Comparison of ENCODE assay signal across 8 cellular contexts in genomic region chr5:177891547-177892356, GRCh38.
A peak's percentile ranks its signal among the peaks of the same experiment; 100 is the strongest.
DNase-seq lines count a peak whose midpoint lies in the region; ATAC-seq and TF ChIP-seq lines count a peak whose summit lies in the region.
"Not testable (repeated sequence)": the region's sequence is repeated elsewhere in the genome, so short reads cannot be mapped to it uniquely, and the experiment has no call there.

No MANE protein-coding gene starts in this region.

- intact Hi-C loops in activated T-helper 1 cell treated with anti-CD3 and anti-CD28 coated beads, Interleukin-12 subunit alpha, Interleukin-12 subunit beta, Interleukin-2, Interleukin-4 antibody, amounts not matched to agents 30 ng/mL and 10 ng/mL and 1 ng/mL, durations not matched to agents 14 hours and 24 hours and 36 hours (cut with micrococcal nuclease): not testable (repeated sequence)

- 20 to 25% methylated on average over 4 to 5 of the region's 11 CpGs for WGBS in lung, 2 donors

- not testable (repeated sequence) for H3K4me1 Mint-ChIP-seq in activated T-helper 1 cell treated with anti-CD3 and anti-CD28 coated beads, Interleukin-12 subunit alpha, Interleukin-12 subunit beta, Interleukin-2, Interleukin-4 antibody, amounts not matched to agents 30 ng/mL and 10 ng/mL and 1 ng/mL, durations not matched to agents 14 hours and 24 hours and 36 hours (ENCODE audit: low read depth); endothelial cell (ENCODE audit: unreplicated experiment)

- not testable (repeated sequence) for H3K36me3 ChIP-seq in RWPE2 (ENCODE audit: low read depth); lung (ENCODE audit: control insufficient read depth in 2 of 2, insufficient read depth in 2 of 2, low read length in 2 of 2)

- H3K9me3 ChIP-seq in RWPE2 (ENCODE audit: severe bottlenecking); lung (ENCODE audit: control insufficient read depth in 2 of 2, insufficient read depth in 1 of 2, low read length in 1 of 2): not testable (repeated sequence)

- peak; percentile 84 for ATAC-seq in GM21360 (IDR thresholded peaks at IDR 0.05; ENCODE audit: unreplicated experiment)
- ATAC-seq in HG02981 (IDR thresholded peaks at IDR 0.05; ENCODE audit: unreplicated experiment): peak; percentile 79
- ATAC-seq in RWPE2 (ENCODE audit: low read depth): peak; percentile 92
- ATAC-seq in lung (ENCODE audit: insufficient read depth, low FRiP score): peak; percentile 79

- not testable (repeated sequence) for H3K4me3 Mint-ChIP-seq in activated T-helper 1 cell treated with anti-CD3 and anti-CD28 coated beads, Interleukin-12 subunit alpha, Interleukin-12 subunit beta, Interleukin-2, Interleukin-4 antibody, amounts not matched to agents 30 ng/mL and 10 ng/mL and 1 ng/mL, durations not matched to agents 14 hours and 24 hours and 36 hours; endothelial cell (ENCODE audit: unreplicated experiment)

- TF ChIP-seq CTCF in GM10266 (IDR thresholded peaks at IDR 0.05; ENCODE audit: control insufficient read depth, insufficient read depth, low read depth, missing control alignments) (peak; percentile 39), RWPE2 (IDR thresholded peaks at IDR 0.05; ENCODE audit: poor library complexity, severe bottlenecking) (peak; percentile 23)
- not testable (repeated sequence) for TF ChIP-seq CTCF in endothelial cell (IDR thresholded peaks at IDR 0.05; ENCODE audit: unreplicated experiment); lung (IDR thresholded peaks at IDR 0.05; ENCODE audit: control extremely low read depth, extremely low read depth)

- not testable (repeated sequence) for H3K27ac Mint-ChIP-seq in activated T-helper 1 cell treated with anti-CD3 and anti-CD28 coated beads, Interleukin-12 subunit alpha, Interleukin-12 subunit beta, Interleukin-2, Interleukin-4 antibody, amounts not matched to agents 30 ng/mL and 10 ng/mL and 1 ng/mL, durations not matched to agents 14 hours and 24 hours and 36 hours; endothelial cell (ENCODE audit: unreplicated experiment)

- H3K9me3 Mint-ChIP-seq in activated T-helper 1 cell treated with anti-CD3 and anti-CD28 coated beads, Interleukin-12 subunit alpha, Interleukin-12 subunit beta, Interleukin-2, Interleukin-4 antibody, amounts not matched to agents 30 ng/mL and 10 ng/mL and 1 ng/mL, durations not matched to agents 14 hours and 24 hours and 36 hours; endothelial cell (ENCODE audit: unreplicated experiment): not testable (repeated sequence)

- not testable (repeated sequence) for DNase-seq in GM10266 (ENCODE audit: extremely low spot score); RWPE2 (ENCODE audit: low spot score); lung (ENCODE audit: low spot score)
- peak; percentile 25 for DNase-seq in activated T-helper 1 cell treated with anti-CD3 and anti-CD28 coated beads, Interleukin-12 subunit alpha, Interleukin-12 subunit beta, Interleukin-2, Interleukin-4 antibody, amounts not matched to agents 30 ng/mL and 10 ng/mL and 1 ng/mL, durations not matched to agents 14 hours and 24 hours and 36 hours (ENCODE audit: low spot score)
- peak; percentile 17 for DNase-seq in endothelial cell (ENCODE audit: low spot score)
- DNase-seq in stimulated activated CD4-positive, alpha-beta T cell treated with anti-CD3 and anti-CD28 coated beads, TNF-alpha, amount 100 ng/mL, for 48 hours (ENCODE audit: low read depth in 3 of 3): peak in 2 of 3 donors; percentile 17

- not testable (repeated sequence) for H3K4me3 ChIP-seq in RWPE2 (ENCODE audit: severe bottlenecking); lung

- not testable (repeated sequence) for H3K27me3 Mint-ChIP-seq in activated T-helper 1 cell treated with anti-CD3 and anti-CD28 coated beads, Interleukin-12 subunit alpha, Interleukin-12 subunit beta, Interleukin-2, Interleukin-4 antibody, amounts not matched to agents 30 ng/mL and 10 ng/mL and 1 ng/mL, durations not matched to agents 14 hours and 24 hours and 36 hours (ENCODE audit: insufficient read depth); endothelial cell (ENCODE audit: unreplicated experiment)

- H3K27ac ChIP-seq in RWPE2 (ENCODE audit: poor library complexity, severe bottlenecking); lung (ENCODE audit: low read depth in 1 of 2, low read length in 1 of 2): not testable (repeated sequence)

- not testable (repeated sequence) for H3K4me1 ChIP-seq in RWPE2 (ENCODE audit: insufficient read depth, poor library complexity, severe bottlenecking); lung (ENCODE audit: control insufficient read depth in 2 of 2, insufficient read depth in 2 of 2, low read length in 2 of 2)

- H3K36me3 Mint-ChIP-seq in activated T-helper 1 cell treated with anti-CD3 and anti-CD28 coated beads, Interleukin-12 subunit alpha, Interleukin-12 subunit beta, Interleukin-2, Interleukin-4 antibody, amounts not matched to agents 30 ng/mL and 10 ng/mL and 1 ng/mL, durations not matched to agents 14 hours and 24 hours and 36 hours (ENCODE audit: low read depth); endothelial cell (ENCODE audit: low read depth, unreplicated experiment): not testable (repeated sequence)

- not testable (repeated sequence) for H3K27me3 ChIP-seq in RWPE2 (ENCODE audit: insufficient read depth, poor library complexity, severe bottlenecking); lung (ENCODE audit: control insufficient read depth, insufficient read depth)
